In genomic region chr6:116485786-116486185, GRCh38 we compare ENCODE assay signal across 1 cellular context.
TF ChIP-seq lines count a peak whose summit lies in the region.

No MANE protein-coding gene starts in this region.

TF ChIP-seq in GM23338, 12 proteins besides CTCF, POLR2A, EP300 and RAD21:
- no peak for TF ChIP-seq ETS1 (IDR thresholded peaks at IDR 0.05)
- TF ChIP-seq STAT1 (IDR thresholded peaks at IDR 0.05; ENCODE audit: unreplicated experiment) = no peak
- TF ChIP-seq EZH2phosphoT487 (IDR thresholded peaks at IDR 0.05; ENCODE audit: unreplicated experiment) = no peak
- TF ChIP-seq NANOG (IDR thresholded peaks at IDR 0.05; ENCODE audit: borderline replicate concordance) = no peak
TF ChIP-seq in GM23338: peak in this region for 0.
